4 cellular contexts compared by ENCODE assay signal in genomic region chr17:21327921-21328320, GRCh38. TPM values are rescaled to one million over a fixed set of nuclear protein-coding genes. Genes with fewer than 3 reads are reported as not detected.
"Had no signal": no experiment of that assay in that cellular context is flagged by ENCODE, and none has a peak within 500 bp of the region (broad histone marks: within the 10 kb centered on the region; RNA-seq: fewer than 3 reads in every experiment).

No MANE protein-coding gene starts in this region.

RNA-seq across cellular contexts. Expression of gene KCNJ12, which starts 48.2 kb away (rescaled TPM):
- total RNA-seq: activated CD4-positive, alpha-beta memory T cell treated with anti-CD3 and anti-CD28 coated beads, Interleukin-2, amount 10 ng/mL, durations not matched to agents 7 days and 5 days; activated CD4-positive, alpha-beta T cell treated with anti-CD3 and anti-CD28 coated beads, Interleukin-2, amount 10 ng/mL, durations not matched to agents 7 days and 5 days; activated naive CD8-positive, alpha-beta T cell treated with anti-CD3 and anti-CD28 coated beads, Interleukin-2, amount 10 ng/mL, durations not matched to agents 7 days and 5 days; naive thymus-derived CD8-positive, alpha-beta T cell had no signal
